ENCODE assay signal across 19 cellular contexts in genomic region chr5:151254533-151254932, GRCh38. TPM values are rescaled to one million over a fixed set of nuclear protein-coding genes. Genes with fewer than 3 reads are reported as not detected.
DNase-seq lines count a peak whose midpoint lies in the region; ATAC-seq and TF ChIP-seq lines count a peak whose summit lies in the region.
"Had no signal": no experiment of that assay in that cellular context is flagged by ENCODE, and none has a peak within 500 bp of the region (broad histone marks: within the 10 kb centered on the region; RNA-seq: fewer than 3 reads in every experiment).

No MANE protein-coding gene starts in this region.

- POLR2A ChIA-PET in OCI-LY7 (lab: Charles Lee): interaction anchor here (0.6 to 4.8 kb wide), 13 partner anchors 13 to 510 kb away, joined by 3 to 49 read pairs (median 4); no protein-coding TSS in a partner anchor

- H3K4me1 ChIP-seq in OCI-LY7 (ENCODE audit: insufficient read depth, low read length, poor library complexity, severe bottlenecking) (peaks cover 65% of the 10 kb centered on the region), esophagus muscularis mucosa (peaks cover 31 to 54% (median 40%) of the 10 kb centered on the region in 4 donors)

- no peak for TF ChIP-seq POLR2A in esophagus muscularis mucosa (IDR thresholded peaks at IDR 0.05; ENCODE audit: low read depth)

- DNase-seq in NOMO-1 (lab: John Stamatoyannopoulos, UW; ENCODE audit: unreplicated experiment in 2 of 2) (peak; percentile 13 to 46), NOMO-1 treated with dmso at 0.1 percent for 144 hours (lab: John Stamatoyannopoulos, UW; ENCODE audit: unreplicated experiment) (no peak), OCI-LY7 (ENCODE audit: low spot score) (no peak), esophagus muscularis mucosa (ENCODE audit: extremely low spot score) (no peak), GDM1 (lab: John Stamatoyannopoulos, UW) (no peak), sciatic nerve (ENCODE audit: low spot score) (no peak)
- no peak for DNase-seq in central memory CD4-positive, alpha-beta T cell
- DNase-seq: 8988T; activated CD4-positive, alpha-beta T cell treated with anti-CD3 and anti-CD28 coated beads for 36 hours; caudate nucleus; erythroblast; mucosa of descending colon; NCI-H1436 treated with DMSO at 0.1 percent for 48 hours; SW 1271; testis had no signal

- no peak overlapping the region for H2AFZ ChIP-seq in OCI-LY7 (ENCODE audit: low read length)

- intact Hi-C loops in OCI-LY7 (cut with micrococcal nuclease; ENCODE audit: unreplicated experiment) (loop anchor here (5.0 to 10.0 kb wide), 4 partner anchors 42 to 770 kb away; partner anchors contain the start of gene G3BP1), esophagus muscularis mucosa (cut with DNase I) (no loop called here), sciatic nerve (cut with DNase I) (no loop called here)

- TF ChIP-seq EP300 in esophagus muscularis mucosa (IDR thresholded peaks at IDR 0.05): no peak

- peaks cover 27% of the 10 kb centered on the region for H3K36me3 ChIP-seq in OCI-LY7 (ENCODE audit: insufficient read depth, low read length)
- peaks cover 0 to 3% (median under 1%) of the 10 kb centered on the region in 4 donors for H3K36me3 ChIP-seq in esophagus muscularis mucosa

- WGBS in esophagus muscularis mucosa: 68% methylated on average over 2 of the region's 2 CpGs

- no peak for ATAC-seq in stimulated activated memory B cell treated with anti-CD40 and anti-IgM and Interleukin-4, amounts not matched to agents 10 μg/mL and 1 μg/mL and 100 μg/mL, for 72 hours
- ATAC-seq in sciatic nerve: no peak
- ATAC-seq: activated CD4-positive, alpha-beta T cell treated with anti-CD3 and anti-CD28 coated beads for 36 hours; mucosa of descending colon had no signal

- no TSS peak for BruUV-seq in OCI-LY7 (replicated peaks; lab: Mats Ljungman, UMichigan)

- no peaks in the 10 kb centered on the region for H3K27me3 ChIP-seq in esophagus muscularis mucosa
- H3K27me3 ChIP-seq: testis had no signal

- H3K4me2 ChIP-seq in OCI-LY7 (ENCODE audit: low read length): peak overlapping the region; percentile 99

- H3K4me3 Mint-ChIP-seq in stimulated activated memory B cell treated with anti-CD40 and anti-IgM and Interleukin-4, amounts not matched to agents 10 μg/mL and 1 μg/mL and 100 μg/mL, for 72 hours: peak overlapping the region; percentile 99

- H3K4me3 ChIP-seq in OCI-LY7 (ENCODE audit: low read depth, low read length, poor library complexity, severe bottlenecking): peak overlapping the region; percentile 97
- peak overlapping the region; percentile 7 to 66 (median 60) for H3K4me3 ChIP-seq in esophagus muscularis mucosa
- H3K4me3 ChIP-seq: mucosa of descending colon had no signal

- H3K27ac ChIP-seq in OCI-LY7 (ENCODE audit: low read depth, low read length, poor library complexity, severe bottlenecking): peak overlapping the region; percentile 88
- H3K27ac ChIP-seq in esophagus muscularis mucosa (replicated peaks in 1 of 4): no peak overlapping the region
- H3K27ac ChIP-seq: testis had no signal

- TF ChIP-seq CTCF in OCI-LY7 (conservative IDR thresholded peaks at IDR 0.05; ENCODE audit: low read length) (no peak), esophagus muscularis mucosa (IDR thresholded peaks at IDR 0.05) (no peak)

- H3K27me3 Mint-ChIP-seq in stimulated activated memory B cell treated with anti-CD40 and anti-IgM and Interleukin-4, amounts not matched to agents 10 μg/mL and 1 μg/mL and 100 μg/mL, for 72 hours: no peaks in the 10 kb centered on the region
- H3K27me3 Mint-ChIP-seq: activated CD4-positive, alpha-beta T cell treated with anti-CD3 and anti-CD28 coated beads for 36 hours had no signal

- peaks cover 65% of the 10 kb centered on the region for H3K79me2 ChIP-seq in OCI-LY7 (ENCODE audit: insufficient read depth, low read depth, low read length)

- H3K27ac Mint-ChIP-seq in stimulated activated memory B cell treated with anti-CD40 and anti-IgM and Interleukin-4, amounts not matched to agents 10 μg/mL and 1 μg/mL and 100 μg/mL, for 72 hours: peak overlapping the region; percentile 87

- no peaks in the 10 kb centered on the region for H3K9me3 ChIP-seq in OCI-LY7 (ENCODE audit: low read length)
- H3K9me3 ChIP-seq in esophagus muscularis mucosa: no peaks in the 10 kb centered on the region
- H3K9me3 ChIP-seq: mucosa of descending colon, testis had no signal

- peaks cover 3% of the 10 kb centered on the region for H3K9me3 Mint-ChIP-seq in stimulated activated memory B cell treated with anti-CD40 and anti-IgM and Interleukin-4, amounts not matched to agents 10 μg/mL and 1 μg/mL and 100 μg/mL, for 72 hours

- H4K20me1 ChIP-seq in OCI-LY7 (ENCODE audit: insufficient read depth, low read length): peaks cover 9% of the 10 kb centered on the region; the same call in 1 of the 2 replicates

- peaks cover 43% of the 10 kb centered on the region for H3K36me3 Mint-ChIP-seq in stimulated activated memory B cell treated with anti-CD40 and anti-IgM and Interleukin-4, amounts not matched to agents 10 μg/mL and 1 μg/mL and 100 μg/mL, for 72 hours

- peaks cover 74% of the 10 kb centered on the region for H3K4me1 Mint-ChIP-seq in stimulated activated memory B cell treated with anti-CD40 and anti-IgM and Interleukin-4, amounts not matched to agents 10 μg/mL and 1 μg/mL and 100 μg/mL, for 72 hours

- CTCF ChIA-PET in OCI-LY7 (lab: Charles Lee; ENCODE audit: unreplicated experiment): interaction anchor here (0.6 to 1.9 kb wide), 2 partner anchors 44 to 104 kb away, joined by 3 to 9 read pairs; no protein-coding TSS in a partner anchor

- no peaks in the 10 kb centered on the region for H3K9me2 ChIP-seq in OCI-LY7 (ENCODE audit: insufficient read depth, low read length)

RNA-seq across cellular contexts. Expression of gene GM2A, which starts 1.5 kb away (rescaled TPM):
- 52.4 and 60.2 TPM in 2 replicates for total RNA-seq in OCI-LY7 (2014; rRNA removed; shearing (Covaris generic))
- total RNA-seq in OCI-LY7 (2022): 52.9 and 64.5 TPM in 2 replicates
- 10 to 100 TPM; 28.3 to 32.0 (median 30.1) TPM for total RNA-seq in esophagus muscularis mucosa
- 41.9 TPM for total RNA-seq in sciatic nerve

RNA-seq across cellular contexts. Expression of gene CCDC69, which starts 30.6 kb away (rescaled TPM):
- 111 and 123 TPM in 2 replicates for total RNA-seq in OCI-LY7 (2014; rRNA removed; shearing (Covaris generic))
- total RNA-seq in OCI-LY7 (2022) (118 and 119 TPM in 2 replicates), esophagus muscularis mucosa (100 to 1,000 TPM; 217 to 341 (median 285) TPM), sciatic nerve (45.8 TPM)

RNA-seq across cellular contexts. Expression of gene SLC36A3, which starts 49.0 kb away (rescaled TPM):
- not detected in 2 replicates for total RNA-seq in OCI-LY7 (2014; rRNA removed; shearing (Covaris generic))
- total RNA-seq in OCI-LY7 (2022) (not detected in 2 replicates), esophagus muscularis mucosa (not detected), sciatic nerve (not detected)
- total RNA-seq: activated CD4-positive, alpha-beta T cell treated with anti-CD3 and anti-CD28 coated beads for 36 hours; H4; HT1080; mucosa of descending colon; renal cortical epithelial cell had no signal

Comparison
In these comparisons a context has a peak if more than half of its experiments do, and no peak if none do; other contexts are left out.
1. DNase-seq: peak in NOMO-1 (2 of 2); none in NOMO-1 treated with dmso at 0.1 percent for 144 hours (single experiment), OCI-LY7 (single experiment), esophagus muscularis mucosa (single experiment), GDM1 (single experiment), sciatic nerve (single experiment) and central memory CD4-positive, alpha-beta T cell (single experiment).